16 cellular contexts compared by ENCODE assay signal in genomic region chrX:53494427-53494826, GRCh38.
DNase-seq lines count a peak whose midpoint lies in the region; ATAC-seq lines count a peak whose summit lies in the region.
"Had no signal": no experiment of that assay in that cellular context is flagged by ENCODE, and none has a peak within 500 bp of the region (broad histone marks: within the 10 kb centered on the region; RNA-seq: fewer than 3 reads in every experiment).

No MANE protein-coding gene starts in this region.

- no peaks in the 10 kb centered on the region for H4K20me1 ChIP-seq in GM23248 (ENCODE audit: insufficient read depth)

- no peaks in the 10 kb centered on the region for H3K9me3 ChIP-seq in GM23248 (ENCODE audit: low read depth)
- H3K9me3 ChIP-seq: BLaER1 treated with 17β-estradiol and CSF1 and Interleukin-3, amounts not matched to agents 10 nM and 100 nM had no signal

- peak; percentile 9 for DNase-seq in AG08396 (ENCODE audit: low spot score)
- peak; percentile 61 for DNase-seq in GM23248
- DNase-seq in NCI-H2227 treated with DMSO at 0.1 percent for 48 hours (lab: John Stamatoyannopoulos, UW): peak; percentile 7
- peak; percentile 12 for DNase-seq in amniotic epithelial cell (ENCODE audit: low read depth)
- no peak for DNase-seq in amniotic stem cell (lab: John Stamatoyannopoulos, UW)
- no peak for DNase-seq in Right ventricle myocardium inferior (ENCODE audit: missing footprints)
- DNase-seq: activated T-cell treated with anti-CD3 and anti-CD28 coated beads, Interleukin-2, amount 50 U/mL, for 1 hour; effector CD4-positive, alpha-beta T cell; GDM1; HFFc6 had no signal

- no peak for ATAC-seq in GM21515 (IDR thresholded peaks at IDR 0.05; ENCODE audit: unreplicated experiment)
- no peak for ATAC-seq in Right ventricle myocardium inferior
- ATAC-seq in GM21529 (IDR thresholded peaks at IDR 0.05; ENCODE audit: unreplicated experiment): no peak
- ATAC-seq: activated CD4-positive, CD25-positive, alpha-beta regulatory T cell treated with anti-CD3 and anti-CD28 coated beads, Interleukin-2, amount 50 U/mL, for 24 hours; natural killer cell treated with Interleukin-12 subunit alpha and Interleukin-12 subunit beta and Interleukin-15 and Interleukin-18, amount 100 ng/mL, for 72 hours; right cardiac atrium had no signal

- no peak overlapping the region for H3K9ac ChIP-seq in GM23248
- H3K9ac ChIP-seq: BLaER1 treated with 17β-estradiol and CSF1 and Interleukin-3, amounts not matched to agents 10 nM and 100 nM had no signal

- no peaks in the 10 kb centered on the region for H3K27me3 ChIP-seq in GM23248 (replicated peaks; ENCODE audit: insufficient read depth)

- intact Hi-C loops in Right ventricle myocardium inferior (cut with DNase I): no loop called here

- H3K27ac ChIP-seq in GM23248: no peak overlapping the region
- H3K27ac ChIP-seq: BLaER1 treated with 17β-estradiol and CSF1 and Interleukin-3, amounts not matched to agents 10 nM and 100 nM had no signal

- H3K9me2 ChIP-seq in GM23248 (ENCODE audit: insufficient read depth): no peaks in the 10 kb centered on the region

- no peaks in the 10 kb centered on the region for H3K79me2 ChIP-seq in GM23248 (ENCODE audit: insufficient read depth)

- H3K4me3 ChIP-seq in GM23248: no peak overlapping the region
- H3K4me3 ChIP-seq: BLaER1 treated with 17β-estradiol and CSF1 and Interleukin-3, amounts not matched to agents 10 nM and 100 nM had no signal

- H2AFZ ChIP-seq in GM23248: no peak overlapping the region

- no peaks in the 10 kb centered on the region for H3K36me3 ChIP-seq in GM23248 (ENCODE audit: low read depth)
- H3K36me3 ChIP-seq: BLaER1 treated with 17β-estradiol and CSF1 and Interleukin-3, amounts not matched to agents 10 nM and 100 nM had no signal

- no peaks in the 10 kb centered on the region for H3F3A ChIP-seq in GM23248 (ENCODE audit: insufficient read depth)

- in situ Hi-C loops in GM23248 (cut with MboI): no loop called here

- H3K4me2 ChIP-seq in GM23248 (ENCODE audit: unreplicated experiment): no peak overlapping the region
- H3K4me2 ChIP-seq: BLaER1 treated with 17β-estradiol and CSF1 and Interleukin-3, amounts not matched to agents 10 nM and 100 nM had no signal

- no peaks in the 10 kb centered on the region for H3K4me1 ChIP-seq in GM23248 (ENCODE audit: insufficient read depth)

Comparison
In these comparisons a context has a peak if more than half of its experiments do, and no peak if none do; other contexts are left out.
1. DNase-seq: peak in AG08396 (single experiment), GM23248 (single experiment), NCI-H2227 treated with DMSO at 0.1 percent for 48 hours (single experiment) and amniotic epithelial cell (single experiment); none in amniotic stem cell (single experiment) and Right ventricle myocardium inferior (single experiment).